ENCODE assay signal across 8 cellular contexts in genomic region chr15:73560501-73561117, GRCh38.
DNase-seq lines count a peak whose midpoint lies in the region; ATAC-seq, FAIRE-seq and TF ChIP-seq lines count a peak whose summit lies in the region.

No MANE protein-coding gene starts in this region.

- 60 to 63% methylated on average over 2 of the region's 2 CpGs for WGBS in GM23248 (ENCODE audit: low coverage in 1 of 2, low lambda C conversion rate in 2 of 2, missing lambda C conversion rate in 2 of 2), 2 experiments

- peaks cover 31% of the 10 kb centered on the region for H3F3A ChIP-seq in GM23248 (ENCODE audit: insufficient read depth)

- no peaks in the 10 kb centered on the region; the same call in 1 of the 2 replicates for H3K79me2 ChIP-seq in GM23248 (ENCODE audit: insufficient read depth)

- TF ChIP-seq POLR2A in uterus (IDR thresholded peaks at IDR 0.05) = no peak

- H3K9me2 ChIP-seq in GM23248 (ENCODE audit: insufficient read depth) = no peaks in the 10 kb centered on the region

- peaks cover 5% of the 10 kb centered on the region for H4K20me1 ChIP-seq in GM23248 (ENCODE audit: insufficient read depth)

- no peak overlapping the region for H2AFZ ChIP-seq in GM23248

- in situ Hi-C loops in GM23248 (cut with MboI) = no loop called here

- no peak overlapping the region for H3K27ac ChIP-seq in GM23248
- no peak overlapping the region for H3K27ac ChIP-seq in ascending aorta
- no peak overlapping the region for H3K27ac ChIP-seq in kidney (ENCODE audit: low read depth in 2 of 2, low read length in 2 of 2)
- no peak overlapping the region for H3K27ac ChIP-seq in uterus

- no peak overlapping the region for H3K4me2 ChIP-seq in GM23248 (ENCODE audit: unreplicated experiment)

- TF ChIP-seq CTCF in ascending aorta (IDR thresholded peaks at IDR 0.05) = peak in 2 of 3 experiments; percentile 25 to 56
- TF ChIP-seq CTCF in kidney (IDR thresholded peaks at IDR 0.05; ENCODE audit: borderline replicate concordance, extremely low read depth, insufficient read depth) = peak; percentile 49
- peak in 3 of 4 experiments; percentile 46 to 52 (median 47) for TF ChIP-seq CTCF in uterus (IDR thresholded peaks at IDR 0.05)

- ATAC-seq in GM19395 (IDR thresholded peaks at IDR 0.05; ENCODE audit: unreplicated experiment) (no peak), HG03175 (IDR thresholded peaks at IDR 0.05; ENCODE audit: unreplicated experiment) (no peak)

- peaks cover 64% of the 10 kb centered on the region for H3K36me3 ChIP-seq in GM23248 (ENCODE audit: low read depth)
- peaks cover 55 to 80% of the 10 kb centered on the region in 2 donors for H3K36me3 ChIP-seq in ascending aorta
- H3K36me3 ChIP-seq in kidney (ENCODE audit: control insufficient read depth in 1 of 2, insufficient read depth in 2 of 2, low read length in 2 of 2) = peaks cover 23 to 34% of the 10 kb centered on the region in 2 donors
- no peaks in the 10 kb centered on the region for H3K36me3 ChIP-seq in uterus

- H3K4me1 ChIP-seq in GM23248 (ENCODE audit: insufficient read depth) = peaks cover 13% of the 10 kb centered on the region
- H3K4me1 ChIP-seq in ascending aorta = peaks cover 0 to 4% of the 10 kb centered on the region in 2 donors
- H3K4me1 ChIP-seq in kidney (ENCODE audit: control insufficient read depth in 1 of 2, insufficient read depth in 1 of 2, low read depth in 1 of 2, low read length in 2 of 2) = no peaks in the 10 kb centered on the region
- H3K4me1 ChIP-seq in uterus = no peaks in the 10 kb centered on the region

- DNase-seq in AML-193 (lab: John Stamatoyannopoulos, UW) = peak; percentile 64 to 76
- peak; percentile 76 for DNase-seq in GM23248
- peak; percentile 11 to 74 for DNase-seq in NCI-H446 (lab: John Stamatoyannopoulos, UW)
- no peak for DNase-seq in ascending aorta (ENCODE audit: low spot score in 2 of 2)
- DNase-seq in kidney = no peak
- DNase-seq in uterus = no peak

- H3K9ac ChIP-seq in GM23248 (no peak overlapping the region), kidney (ENCODE audit: low read length in 2 of 2) (no peak overlapping the region)

- no peak overlapping the region for H3K4me3 ChIP-seq in GM23248
- H3K4me3 ChIP-seq in ascending aorta = no peak overlapping the region
- no peak overlapping the region for H3K4me3 ChIP-seq in kidney (ENCODE audit: low read length in 2 of 2)
- H3K4me3 ChIP-seq in uterus = no peak overlapping the region

- intact Hi-C loops in ascending aorta (cut with DNase I) = loop anchor here (1.0 to 5.0 kb wide), 2 partner anchors 76 to 142 kb away; no protein-coding TSS in a partner anchor
- intact Hi-C loops in kidney (cut with DNase I) = loop anchor here (10.0 kb wide), 1 partner anchor 74 kb away; the partner anchor contains the start of gene NPTN
- intact Hi-C loops in uterus (cut with DNase I; ENCODE audit: low total_unique reads) = no loop called here

- H3K27me3 ChIP-seq in GM23248 (replicated peaks; ENCODE audit: insufficient read depth) = no peaks in the 10 kb centered on the region
- no peaks in the 10 kb centered on the region for H3K27me3 ChIP-seq in ascending aorta
- H3K27me3 ChIP-seq in uterus = no peaks in the 10 kb centered on the region

- H3K9me3 ChIP-seq in GM23248 (ENCODE audit: low read depth) (no peaks in the 10 kb centered on the region), ascending aorta (no peaks in the 10 kb centered on the region), kidney (ENCODE audit: control insufficient read depth in 1 of 2, low read length in 2 of 2) (no peaks in the 10 kb centered on the region), uterus (no peaks in the 10 kb centered on the region)

- peak; percentile 66 for FAIRE-seq in kidney (lab: Jason Lieb, UNC)

Comparison
In these comparisons a context has a peak if more than half of its experiments do, and no peak if none do; other contexts are left out.
1. DNase-seq: peak in AML-193 (2 of 2), GM23248 (single experiment) and NCI-H446 (2 of 2); none in ascending aorta (0 of 2), kidney (single experiment) and uterus (0 of 2).
2. Peak in every context shown above with its lines, with median percentiles within 50 percentile points of each other: CTCF ChIP-seq.